ENCODE assay signal across 11 cellular contexts in genomic region chr17:40726919-40727318, GRCh38. TPM values are rescaled to one million over a fixed set of nuclear protein-coding genes. Genes with fewer than 3 reads are reported as not detected.
DNase-seq lines count a peak whose midpoint lies in the region; ATAC-seq and TF ChIP-seq lines count a peak whose summit lies in the region.
"Had no signal": no experiment of that assay in that cellular context is flagged by ENCODE, and none has a peak within 500 bp of the region (broad histone marks: within the 10 kb centered on the region; RNA-seq: fewer than 3 reads in every experiment).

No MANE protein-coding gene starts in this region.

- no peaks in the 10 kb centered on the region for H3K27me3 ChIP-seq in BLaER1
- no peaks in the 10 kb centered on the region for H3K27me3 ChIP-seq in adipocyte (replicated peaks; ENCODE audit: control insufficient read depth, insufficient read depth, low read length)
- H3K27me3 ChIP-seq in BE2C, result peaks cover 68% of the 10 kb centered on the region

- no peaks in the 10 kb centered on the region for H3K36me3 ChIP-seq in BLaER1
- H3K36me3 ChIP-seq in adipocyte (ENCODE audit: control insufficient read depth, insufficient read depth, low read length, severe bottlenecking), result no peaks in the 10 kb centered on the region
- no peaks in the 10 kb centered on the region for H3K36me3 ChIP-seq in BE2C

- peak; percentile 63; the same call in 1 of the 2 replicates for TF ChIP-seq CTCF in HFFc6 (IDR thresholded peaks at IDR 0.05)
- no peak; the same call in 1 of the 2 replicates for TF ChIP-seq CTCF in BE2C (IDR thresholded peaks at IDR 0.05; ENCODE audit: low read depth, low read length)

- no peaks in the 10 kb centered on the region for H4K20me1 ChIP-seq in BLaER1

- H3K36me3 Mint-ChIP-seq in HFFc6 (ENCODE audit: low read depth), result no peaks in the 10 kb centered on the region
- no peaks in the 10 kb centered on the region for H3K36me3 Mint-ChIP-seq in activated T-cell treated with anti-CD3 and anti-CD28 coated beads, Interleukin-2, amount 50 U/mL, for 24 hours (ENCODE audit: low read depth)

- peaks cover 31% of the 10 kb centered on the region for H3K4me1 ChIP-seq in BLaER1
- peaks cover 26% of the 10 kb centered on the region for H3K4me1 ChIP-seq in adipocyte (ENCODE audit: control insufficient read depth, insufficient read depth, low read length)
- H3K4me1 ChIP-seq in BE2C, result no peaks in the 10 kb centered on the region

- H3K4me3 Mint-ChIP-seq in HFFc6, result no peak overlapping the region
- no peak overlapping the region for H3K4me3 Mint-ChIP-seq in activated T-cell treated with anti-CD3 and anti-CD28 coated beads, Interleukin-2, amount 50 U/mL, for 24 hours

- peak overlapping the region; percentile 79 for H3K27ac ChIP-seq in BLaER1

- H3K4me3 ChIP-seq in BLaER1, result no peak overlapping the region
- H3K4me3 ChIP-seq in adipocyte (ENCODE audit: low read length), result no peak overlapping the region
- H3K4me3 ChIP-seq in BE2C (ENCODE audit: low read depth, low read length), result no peak overlapping the region

- peaks cover 20% of the 10 kb centered on the region; the same call in 1 of the 2 replicates for H3K27me3 Mint-ChIP-seq in HFFc6 (ENCODE audit: insufficient read depth)
- peaks cover 16% of the 10 kb centered on the region for H3K27me3 Mint-ChIP-seq in activated T-cell treated with anti-CD3 and anti-CD28 coated beads, Interleukin-2, amount 50 U/mL, for 24 hours

- peaks cover 9% of the 10 kb centered on the region for H3K4me1 Mint-ChIP-seq in HFFc6 (ENCODE audit: low read depth)
- peaks cover 10% of the 10 kb centered on the region for H3K4me1 Mint-ChIP-seq in activated T-cell treated with anti-CD3 and anti-CD28 coated beads, Interleukin-2, amount 50 U/mL, for 24 hours (ENCODE audit: low read depth)

- H3K9ac ChIP-seq in BLaER1 (no peak overlapping the region), adipocyte (ENCODE audit: low read length) (peak overlapping the region; percentile 55)

- H3K4me2 ChIP-seq in BLaER1, result peak overlapping the region; percentile 64

- H3K9me3 ChIP-seq in BLaER1 (peaks cover 24% of the 10 kb centered on the region), adipocyte (ENCODE audit: control insufficient read depth, low read length) (no peaks in the 10 kb centered on the region), BE2C (no peaks in the 10 kb centered on the region)

- no peak overlapping the region for H3K27ac Mint-ChIP-seq in HFFc6
- no peak overlapping the region for H3K27ac Mint-ChIP-seq in activated T-cell treated with anti-CD3 and anti-CD28 coated beads, Interleukin-2, amount 50 U/mL, for 24 hours

- intact Hi-C loops in left colon (cut with DNase I, micrococcal nuclease), result no loop called here

- peak; percentile 36 for ATAC-seq in left colon

- H3K9me3 Mint-ChIP-seq in HFFc6, result no peaks in the 10 kb centered on the region
- no peaks in the 10 kb centered on the region for H3K9me3 Mint-ChIP-seq in activated T-cell treated with anti-CD3 and anti-CD28 coated beads, Interleukin-2, amount 50 U/mL, for 24 hours

- DNase-seq in HFFc6 (no peak), adipocyte (ENCODE audit: low read depth) (no peak), left colon (no peak), BE2C (no peak), NCI-H1092 treated with DMSO at 0.1 percent for 48 hours (lab: John Stamatoyannopoulos, UW) (no peak), NCI-H2227 treated with DMSO at 0.1 percent for 48 hours (lab: John Stamatoyannopoulos, UW) (no peak)
- no peak for DNase-seq in activated T-cell treated with anti-CD3 and anti-CD28 coated beads, Interleukin-2, amount 50 U/mL, for 24 hours
- DNase-seq: NCI-H146, substantia nigra, T-helper 9 cell had no signal

RNA-seq across cellular contexts. Expression of gene KRT24, which starts 23.4 kb away (rescaled TPM):
- not detected for total RNA-seq in HFFc6 (2021; fragmentation: NEBNext Ultra II Directional; extraction: Animal tissue kit (Norgen Biotek cat#: 25700))
- 1 to 10 TPM in 1 of 2 donors, under 1 TPM in 1; 0.46 to 1.3 TPM for total RNA-seq in left colon
- polyA plus RNA-seq in BE2C (2012; ENCODE audit: insufficient read depth, insufficient read length, low read depth), result not detected

RNA-seq across cellular contexts. Expression of gene KRT25, which starts 28.2 kb away (rescaled TPM):
- total RNA-seq in HFFc6 (2021; fragmentation: NEBNext Ultra II Directional; extraction: Animal tissue kit (Norgen Biotek cat#: 25700)), result not detected
- total RNA-seq in left colon, result not detected
- not detected for polyA plus RNA-seq in BE2C (2012; ENCODE audit: insufficient read depth, insufficient read length, low read depth)

RNA-seq across cellular contexts. Expression of gene KRT26, which starts 45.1 kb away (rescaled TPM):
- total RNA-seq in HFFc6 (2021; fragmentation: NEBNext Ultra II Directional; extraction: Animal tissue kit (Norgen Biotek cat#: 25700)), result not detected
- total RNA-seq in left colon, result not detected
- not detected for polyA plus RNA-seq in BE2C (2012; ENCODE audit: insufficient read depth, insufficient read length, low read depth)

RNA-seq across cellular contexts. Expression of gene KRT27, which starts 55.4 kb away (rescaled TPM):
- not detected for total RNA-seq in HFFc6 (2021; fragmentation: NEBNext Ultra II Directional; extraction: Animal tissue kit (Norgen Biotek cat#: 25700))
- total RNA-seq in left colon, result under 1 TPM in 1 of 2 donors, not detected in 1; 0.36 TPM
- not detected for polyA plus RNA-seq in BE2C (2012; ENCODE audit: insufficient read depth, insufficient read length, low read depth)
